ENCODE assay signal across 1 cellular context in genomic region chr7:131105803-131106680, GRCh38.
TF ChIP-seq lines count a peak whose summit lies in the region.

No MANE protein-coding gene starts in this region.

TF ChIP-seq in HepG2, 621 proteins besides CTCF, POLR2A, EP300 and RAD21 (continued from another document and continues in another):
- TF ChIP-seq ZNF746 (CRISPR knock-in tag; IDR thresholded peaks at IDR 0.05) = peak; percentile 72; the same call in 1 of the 2 replicates
- TF ChIP-seq MLXIP (CRISPR knock-in tag; IDR thresholded peaks at IDR 0.05; ENCODE audit: borderline replicate concordance) = no peak
- TF ChIP-seq AGO2 (optimal IDR thresholded peaks at IDR 0.05; ENCODE audit: low read depth, low read length) = peak; percentile 84
- no peak for TF ChIP-seq ONECUT2 (CRISPR knock-in tag; IDR thresholded peaks at IDR 0.05)
- TF ChIP-seq MTF1 (CRISPR knock-in tag; IDR thresholded peaks at IDR 0.05) = no peak
- peak; percentile 77 for TF ChIP-seq TBX2 (CRISPR knock-in tag; IDR thresholded peaks at IDR 0.05; ENCODE audit: borderline replicate concordance)
- TF ChIP-seq ZNF496 (CRISPR knock-in tag; IDR thresholded peaks at IDR 0.05; ENCODE audit: insufficient replicate concordance) = no peak
- peak; percentile 47; the same call in 1 of the 2 replicates for TF ChIP-seq ZNF776 (CRISPR knock-in tag; IDR thresholded peaks at IDR 0.05)
- no peak for TF ChIP-seq TMF1 (CRISPR knock-in tag; IDR thresholded peaks at IDR 0.05; ENCODE audit: low read depth)
- no peak for TF ChIP-seq ZNF333 (CRISPR knock-in tag; IDR thresholded peaks at IDR 0.05; ENCODE audit: borderline replicate concordance)
- TF ChIP-seq SMARCC2 (IDR thresholded peaks at IDR 0.05) = no peak
- peak; percentile 55 for TF ChIP-seq POGZ (CRISPR knock-in tag; IDR thresholded peaks at IDR 0.05)
- TF ChIP-seq ELF3 (CRISPR knock-in tag; IDR thresholded peaks at IDR 0.05) = peak; percentile 63; the same call in 1 of the 2 replicates
- TF ChIP-seq NFE2L2 (IDR thresholded peaks at IDR 0.05; ENCODE audit: low read length) = no peak
- no peak for TF ChIP-seq TAF15 (IDR thresholded peaks at IDR 0.05; ENCODE audit: low read depth, low read length, poor library complexity, severe bottlenecking)
- no peak; the same call in 1 of the 2 replicates for TF ChIP-seq TRAFD1 (CRISPR knock-in tag; IDR thresholded peaks at IDR 0.05; ENCODE audit: borderline replicate concordance)
- TF ChIP-seq ERF (CRISPR knock-in tag; IDR thresholded peaks at IDR 0.05) = no peak; the same call in 1 of the 2 replicates
- no peak for TF ChIP-seq PAF1 (CRISPR knock-in tag; IDR thresholded peaks at IDR 0.05)
- no peak for TF ChIP-seq HNRNPK (IDR thresholded peaks at IDR 0.05; ENCODE audit: low read depth, low read length, poor library complexity, severe bottlenecking)
- no peak for TF ChIP-seq MLLT10 (CRISPR knock-in tag; IDR thresholded peaks at IDR 0.05)
- no peak for TF ChIP-seq AFF4 (CRISPR knock-in tag; IDR thresholded peaks at IDR 0.05)
- TF ChIP-seq ZNF629 (CRISPR knock-in tag; conservative IDR thresholded peaks at IDR 0.05) = no peak
- no peak for TF ChIP-seq SATB2 (CRISPR knock-in tag; IDR thresholded peaks at IDR 0.05)
- peak; percentile 75; the same call in 1 of the 2 replicates for TF ChIP-seq SSRP1 (CRISPR knock-in tag; IDR thresholded peaks at IDR 0.05)
- no peak for TF ChIP-seq BRF2 (CRISPR knock-in tag; IDR thresholded peaks at IDR 0.05)
- no peak for TF ChIP-seq GTF2F1 (IDR thresholded peaks at IDR 0.05; ENCODE audit: low read length)
- TF ChIP-seq ZGPAT (CRISPR knock-in tag; IDR thresholded peaks at IDR 0.05) = 0 out of 2 replicates have a peak, but pooled peaks have one; percentile 19
- TF ChIP-seq RBAK (CRISPR knock-in tag; IDR thresholded peaks at IDR 0.05) = no peak
- peak; percentile 53; the same call in 1 of the 2 replicates for TF ChIP-seq REL (CRISPR knock-in tag; conservative IDR thresholded peaks at IDR 0.05)
- TF ChIP-seq ZNF256 (CRISPR knock-in tag; conservative IDR thresholded peaks at IDR 0.05) = no peak
- peak; percentile 88 for TF ChIP-seq ZBTB2 (CRISPR knock-in tag; IDR thresholded peaks at IDR 0.05; ENCODE audit: low read depth)
- no peak for TF ChIP-seq ZNF775 (CRISPR knock-in tag; IDR thresholded peaks at IDR 0.05; ENCODE audit: borderline replicate concordance)
- no peak; the same call in 1 of the 2 replicates for TF ChIP-seq ZBTB26 (CRISPR knock-in tag; IDR thresholded peaks at IDR 0.05; ENCODE audit: borderline replicate concordance)
- no peak for TF ChIP-seq PHB2 (IDR thresholded peaks at IDR 0.05; ENCODE audit: partially characterized antibody)
- no peak for TF ChIP-seq ZNF20 (CRISPR knock-in tag; IDR thresholded peaks at IDR 0.05)
- TF ChIP-seq THAP7 (CRISPR knock-in tag; IDR thresholded peaks at IDR 0.05) = peak; percentile 54
- TF ChIP-seq FOXA3 (CRISPR knock-in tag; IDR thresholded peaks at IDR 0.05) = no peak
- TF ChIP-seq PHF20 (CRISPR knock-in tag; IDR thresholded peaks at IDR 0.05) = no peak
- no peak for TF ChIP-seq U2AF1 (optimal IDR thresholded peaks at IDR 0.05; ENCODE audit: low read depth, low read length)
- TF ChIP-seq ZBTB34 (CRISPR knock-in tag; IDR thresholded peaks at IDR 0.05) = no peak
- TF ChIP-seq ZNF780A (CRISPR knock-in tag; IDR thresholded peaks at IDR 0.05) = peak; percentile 65; the same call in 1 of the 2 replicates
- peak; percentile 23 for TF ChIP-seq XRCC5 (optimal IDR thresholded peaks at IDR 0.05; ENCODE audit: low read length)
- TF ChIP-seq ZNF280B (CRISPR knock-in tag; IDR thresholded peaks at IDR 0.05; ENCODE audit: borderline replicate concordance) = peak; percentile 67; the same call in 1 of the 2 replicates
- peak; percentile 85 for TF ChIP-seq SAP130 (CRISPR knock-in tag; IDR thresholded peaks at IDR 0.05; ENCODE audit: low read depth)
